Comparison of ENCODE assay signal across 8 cellular contexts in the genomic region with DNA sequence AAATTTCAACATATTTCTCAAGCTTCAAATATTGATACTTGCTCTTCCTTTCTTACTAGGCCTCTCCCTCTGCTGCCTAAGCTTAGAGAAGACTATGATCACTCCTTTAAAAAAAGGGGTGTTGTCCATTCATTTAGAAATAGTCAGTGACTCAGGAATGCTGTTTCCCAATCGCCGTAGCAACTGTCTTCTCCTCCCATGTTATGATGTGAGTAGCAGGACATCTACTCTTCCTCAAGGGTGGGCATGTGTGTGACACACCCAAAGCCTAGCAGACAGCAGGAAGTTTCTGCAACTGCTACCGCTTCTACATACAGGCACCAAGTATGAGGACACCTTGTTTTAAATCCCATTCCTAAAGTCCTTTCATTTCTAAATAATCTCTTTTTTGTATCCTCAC. TPM values are rescaled to one million over a fixed set of nuclear protein-coding genes. Genes with fewer than 3 reads are reported as not detected.
A peak's percentile ranks its signal among the peaks of the same experiment; 100 is the strongest.
DNase-seq lines count a peak whose midpoint lies in the region; ATAC-seq and TF ChIP-seq lines count a peak whose summit lies in the region.

No MANE protein-coding gene starts in this region.

- no peak overlapping the region for H3K4me2 ChIP-seq in neural progenitor cell

- H3K9ac ChIP-seq in SK-N-MC (ENCODE audit: insufficient read length), result no peak overlapping the region
- H3K9ac ChIP-seq in neural progenitor cell, result no peak overlapping the region

- H3K27ac Mint-ChIP-seq in activated naive CD4-positive, alpha-beta T cell treated with anti-CD3 and anti-CD28 coated beads for 36 hours, result peak overlapping the region; percentile 89
- H3K27ac Mint-ChIP-seq in neural progenitor cell, result no peak overlapping the region

- H3K4me3 ChIP-seq in SK-N-MC, result no peak overlapping the region
- no peak overlapping the region for H3K4me3 ChIP-seq in neural progenitor cell

- H3K27me3 ChIP-seq in neural progenitor cell, result no peaks in the 10 kb centered on the region

- ATAC-seq in GM18517 (IDR thresholded peaks at IDR 0.05; ENCODE audit: unreplicated experiment), result no peak

- peaks cover 4% of the 10 kb centered on the region for H3K4me1 ChIP-seq in neural progenitor cell

- intact Hi-C loops in activated naive CD4-positive, alpha-beta T cell treated with anti-CD3 and anti-CD28 coated beads for 36 hours (cut with micrococcal nuclease), result loop anchor here (10.0 kb wide), 1 partner anchor 490 kb away; no protein-coding TSS in a partner anchor

- H3K36me3 ChIP-seq in SK-N-MC (ENCODE audit: insufficient read depth, low read length) (no peaks in the 10 kb centered on the region), neural progenitor cell (no peaks in the 10 kb centered on the region)

- peak overlapping the region; percentile 85; the same call in 1 of the 2 replicates for H3K27ac ChIP-seq in SK-N-MC
- peak overlapping the region; percentile 81 for H3K27ac ChIP-seq in epithelial cell of prostate
- no peak overlapping the region for H3K27ac ChIP-seq in neural progenitor cell

- H4K20me1 ChIP-seq in neural progenitor cell (ENCODE audit: low read depth), result peaks cover 32% of the 10 kb centered on the region

- no peak overlapping the region for H2AFZ ChIP-seq in neural progenitor cell (replicated peaks)

- no peaks in the 10 kb centered on the region for H3K27me3 Mint-ChIP-seq in activated naive CD4-positive, alpha-beta T cell treated with anti-CD3 and anti-CD28 coated beads for 36 hours (ENCODE audit: low read depth)
- H3K27me3 Mint-ChIP-seq in neural progenitor cell (ENCODE audit: insufficient read depth, low read depth), result no peaks in the 10 kb centered on the region

- no peak for TF ChIP-seq CTCF in neural progenitor cell (IDR thresholded peaks at IDR 0.05)

- H3K36me3 Mint-ChIP-seq in activated naive CD4-positive, alpha-beta T cell treated with anti-CD3 and anti-CD28 coated beads for 36 hours (ENCODE audit: low read depth), result peaks cover 3% of the 10 kb centered on the region
- no peaks in the 10 kb centered on the region for H3K36me3 Mint-ChIP-seq in neural progenitor cell

- H3K9me3 Mint-ChIP-seq in activated naive CD4-positive, alpha-beta T cell treated with anti-CD3 and anti-CD28 coated beads for 36 hours, result no peaks in the 10 kb centered on the region
- no peaks in the 10 kb centered on the region for H3K9me3 Mint-ChIP-seq in neural progenitor cell

- H3K9me3 ChIP-seq in SK-N-MC (ENCODE audit: low read depth, low read length), result no peaks in the 10 kb centered on the region
- H3K9me3 ChIP-seq in neural progenitor cell (ENCODE audit: low read depth), result no peaks in the 10 kb centered on the region

- CTCF ChIA-PET in activated naive CD4-positive, alpha-beta T cell treated with anti-CD3 and anti-CD28 coated beads for 36 hours (lab: Charles Lee), result interaction anchor here (0.7 to 10.6 kb wide), 5 partner anchors 11 to 192 kb away, joined by 3 to 82 read pairs (median 3); partner anchors contain the start of genes DIAPH1 and PCDHGA10

- peak overlapping the region; percentile 48 for H3K4me3 Mint-ChIP-seq in activated naive CD4-positive, alpha-beta T cell treated with anti-CD3 and anti-CD28 coated beads for 36 hours
- no peak overlapping the region for H3K4me3 Mint-ChIP-seq in neural progenitor cell

- peak; percentile 57 for DNase-seq in activated naive CD4-positive, alpha-beta T cell treated with anti-CD3 and anti-CD28 coated beads for 36 hours
- DNase-seq in activated naive CD4-positive, alpha-beta T cell treated with Interleukin-2 at 50 U/mL for 16 hours, result no peak
- DNase-seq in SK-N-MC (ENCODE audit: low read depth, low spot score) (no peak), epithelial cell of prostate (ENCODE audit: low read depth, low spot score) (peak; percentile 73), neural progenitor cell (ENCODE audit: low spot score) (peak; percentile 17), NCI-H2227 treated with DMSO at 0.1 percent for 48 hours (lab: John Stamatoyannopoulos, UW) (no peak)
- no peak for DNase-seq in stimulated activated CD4-positive, alpha-beta T cell treated with anti-CD3 and anti-CD28 coated beads, Interleukin-12 subunit alpha, Interleukin-12 subunit beta, amount 100 ng/mL, for 4 hours

- peaks cover 90% of the 10 kb centered on the region for H3K4me1 Mint-ChIP-seq in activated naive CD4-positive, alpha-beta T cell treated with anti-CD3 and anti-CD28 coated beads for 36 hours (ENCODE audit: low read depth)
- peaks cover 7% of the 10 kb centered on the region for H3K4me1 Mint-ChIP-seq in neural progenitor cell

- H3F3A ChIP-seq in neural progenitor cell (ENCODE audit: low read depth), result no peaks in the 10 kb centered on the region

- H3K79me2 ChIP-seq in neural progenitor cell (ENCODE audit: low read depth), result peaks cover 93% of the 10 kb centered on the region

RNA-seq across cellular contexts. Expression of gene DIAPH1, which starts 14.5 kb away (rescaled TPM):
- total RNA-seq in activated naive CD4-positive, alpha-beta T cell treated with anti-CD3 and anti-CD28 coated beads for 36 hours, result 100 to 1,000 TPM; 165 to 169 TPM
- total RNA-seq in neural progenitor cell (ENCODE audit: low replicate concordance), result 20.4 and 30.8 TPM in 2 replicates

RNA-seq across cellular contexts. Expression of gene HDAC3, which starts 32.3 kb away (rescaled TPM):
- 10 to 100 TPM; 52.1 to 55.6 TPM for total RNA-seq in activated naive CD4-positive, alpha-beta T cell treated with anti-CD3 and anti-CD28 coated beads for 36 hours
- total RNA-seq in neural progenitor cell (ENCODE audit: low replicate concordance), result 57.3 and 83.2 TPM in 2 replicates

RNA-seq across cellular contexts. Expression of gene RELL2, which starts 32.5 kb away (rescaled TPM):
- 10 to 100 TPM; 20.9 to 21.1 TPM for total RNA-seq in activated naive CD4-positive, alpha-beta T cell treated with anti-CD3 and anti-CD28 coated beads for 36 hours
- 0.30 and 3.9 TPM in 2 replicates for total RNA-seq in neural progenitor cell (ENCODE audit: low replicate concordance)

RNA-seq across cellular contexts. Expression of gene FCHSD1, which starts 46.9 kb away (rescaled TPM):
- total RNA-seq in activated naive CD4-positive, alpha-beta T cell treated with anti-CD3 and anti-CD28 coated beads for 36 hours, result 10 to 100 TPM; 28.9 to 29.6 TPM
- total RNA-seq in neural progenitor cell (ENCODE audit: low replicate concordance), result 8.7 and 17.6 TPM in 2 replicates

Comparison
In these comparisons a context has a peak if more than half of its experiments do, and no peak if none do; other contexts are left out.
1. DNase-seq: peak in activated naive CD4-positive, alpha-beta T cell treated with anti-CD3 and anti-CD28 coated beads for 36 hours (single experiment), epithelial cell of prostate (single experiment) and neural progenitor cell (single experiment); none in activated naive CD4-positive, alpha-beta T cell treated with Interleukin-2 at 50 U/mL for 16 hours (single experiment), SK-N-MC (single experiment), NCI-H2227 treated with DMSO at 0.1 percent for 48 hours (single experiment) and stimulated activated CD4-positive, alpha-beta T cell treated with anti-CD3 and anti-CD28 coated beads, Interleukin-12 subunit alpha, Interleukin-12 subunit beta, amount 100 ng/mL, for 4 hours (single experiment).